ENCODE assay signal across 15 cellular contexts in the genomic region with DNA sequence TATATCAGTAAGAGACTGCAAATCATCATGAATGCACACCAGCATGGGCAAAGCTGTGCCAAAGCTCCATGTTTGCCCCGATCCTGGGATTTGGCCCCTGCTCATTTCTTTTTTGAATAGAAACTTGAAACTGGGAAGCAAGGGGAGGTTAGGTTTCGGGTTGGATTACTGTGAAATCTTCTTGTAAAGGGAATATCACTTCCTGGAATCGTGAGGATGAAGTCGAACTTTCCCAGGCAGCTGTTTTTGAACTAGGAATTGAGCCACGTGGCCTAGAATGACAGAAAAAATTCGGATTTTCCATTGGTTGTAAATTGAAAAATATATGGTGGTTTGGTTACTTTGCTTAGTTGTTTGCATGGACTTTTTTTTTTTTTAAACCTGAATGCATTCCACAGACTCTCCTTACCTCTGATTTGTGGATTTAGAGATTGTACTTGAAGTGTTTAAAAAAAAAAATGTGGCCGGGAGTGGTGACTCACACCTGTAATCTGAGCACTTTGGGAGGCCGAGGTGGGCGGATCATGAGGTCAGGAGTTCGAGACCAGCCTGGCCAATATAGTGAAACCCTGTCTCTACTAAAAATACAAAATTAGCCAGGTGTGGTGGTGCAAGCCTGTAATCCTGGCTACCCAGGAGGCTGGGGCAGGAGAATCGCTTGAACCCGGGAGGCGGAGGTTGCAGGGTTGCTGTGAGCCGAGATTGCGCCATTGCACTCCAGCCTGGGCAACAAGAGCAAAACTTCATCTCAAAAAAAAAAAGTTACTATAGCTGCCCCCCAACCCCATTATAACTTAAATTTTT. TPM values are rescaled to one million over a fixed set of nuclear protein-coding genes. Genes with fewer than 3 reads are reported as not detected.
DNase-seq lines count a peak whose midpoint lies in the region; ATAC-seq and TF ChIP-seq lines count a peak whose summit lies in the region.
"Had no signal": no experiment of that assay in that cellular context is flagged by ENCODE, and none has a peak within 500 bp of the region (broad histone marks: within the 10 kb centered on the region; RNA-seq: fewer than 3 reads in every experiment).

No MANE protein-coding gene starts in this region.

- peak; percentile 47 for DNase-seq in EL
- peak; percentile 31 for DNase-seq in endodermal cell
- DNase-seq in sciatic nerve (ENCODE audit: low spot score), result no peak
- no peak for DNase-seq in lower lobe of right lung
- no peak for DNase-seq in prostate gland (ENCODE audit: low spot score)
- DNase-seq in posterior cingulate gyrus, result no peak
- DNase-seq in retina, result no peak
- DNase-seq: activated naive CD4-positive, alpha-beta T cell treated with Interleukin-2 at 50 U/mL for 16 hours; CD4-positive, alpha-beta T cell; NCI-H2171; NK-92 treated with Interleukin-12 subunit alpha and Interleukin-12 subunit beta, amount 100 ng/mL, for 24 hours; occipital lobe; upper lobe of left lung had no signal

- no peaks in the 10 kb centered on the region for H3K27me3 Mint-ChIP-seq in endodermal cell (ENCODE audit: insufficient read depth)

- H3K4me1 ChIP-seq in KMS-11 (ENCODE audit: low read depth, poor library complexity, severe bottlenecking) (peaks cover 5% of the 10 kb centered on the region), endodermal cell (ENCODE audit: control insufficient read depth, insufficient read depth, low read length) (no peaks in the 10 kb centered on the region), lower lobe of right lung (peaks cover 23% of the 10 kb centered on the region), prostate gland (replicated peaks) (no peaks in the 10 kb centered on the region)

- TF ChIP-seq CTCF in KMS-11 (conservative IDR thresholded peaks at IDR 0.05; ENCODE audit: low read depth, low read length), result no peak
- no peak for TF ChIP-seq CTCF in endodermal cell (conservative IDR thresholded peaks at IDR 0.05)
- no peak for TF ChIP-seq CTCF in lower lobe of right lung (IDR thresholded peaks at IDR 0.05)
- TF ChIP-seq CTCF in prostate gland (IDR thresholded peaks at IDR 0.05), result no peak

- 0 out of 2 replicates have a peak overlapping the region, but pooled peaks have one; percentile 23 for H2AFZ ChIP-seq in KMS-11 (ENCODE audit: low read depth)

- H3K4me2 ChIP-seq in KMS-11, result no peak overlapping the region

- intact Hi-C loops in sciatic nerve (cut with DNase I) (loop anchor here (10.0 kb wide), 1 partner anchor 71 kb away; no protein-coding TSS in a partner anchor), lower lobe of right lung (cut with DNase I) (loop anchor here (10.0 kb wide), 1 partner anchor 61 kb away; a partner anchor contains a TSS), prostate gland (cut with DNase I) (loop anchor here (2.0 to 10.0 kb wide), 2 partner anchors 65 to 169 kb away; no protein-coding TSS in a partner anchor), posterior cingulate gyrus (cut with DNase I) (loop anchor here (1.0 kb wide), 1 partner anchor 65 kb away; no protein-coding TSS in a partner anchor)

- H3K27me3 ChIP-seq in KMS-11 (ENCODE audit: insufficient read depth, low read depth), result no peaks in the 10 kb centered on the region
- no peaks in the 10 kb centered on the region for H3K27me3 ChIP-seq in endodermal cell (ENCODE audit: control insufficient read depth, insufficient read depth, low read length, poor library complexity, severe bottlenecking)
- no peaks in the 10 kb centered on the region for H3K27me3 ChIP-seq in lower lobe of right lung (ENCODE audit: low read depth)
- H3K27me3 ChIP-seq in prostate gland (replicated peaks; ENCODE audit: insufficient read depth), result no peaks in the 10 kb centered on the region
- H3K27me3 ChIP-seq: upper lobe of left lung had no signal

- H3K9me3 Mint-ChIP-seq in endodermal cell, result no peaks in the 10 kb centered on the region
- H3K9me3 Mint-ChIP-seq: CD4-positive, alpha-beta T cell; effector memory CD8-positive, alpha-beta T cell had no signal

- H3K4me1 Mint-ChIP-seq in endodermal cell, result no peaks in the 10 kb centered on the region

- H3K79me2 ChIP-seq in KMS-11 (ENCODE audit: insufficient read depth, low read depth), result no peaks in the 10 kb centered on the region

- WGBS in endodermal cell (ENCODE audit: insufficient coverage in 1 of 2, insufficient read length in 1 of 2), 2 experiments, result 84% methylated on average over 11 to 15 of the region's 15 CpGs
- 64% methylated on average over 15 of the region's 15 CpGs for WGBS in prostate gland

- H3K9me3 ChIP-seq in endodermal cell (ENCODE audit: control insufficient read depth, low read length), result no peaks in the 10 kb centered on the region
- H3K9me3 ChIP-seq in lower lobe of right lung, result no peaks in the 10 kb centered on the region
- no peaks in the 10 kb centered on the region for H3K9me3 ChIP-seq in prostate gland
- H3K9me3 ChIP-seq: upper lobe of left lung had no signal

- ATAC-seq in sciatic nerve (peak; percentile 54), lower lobe of right lung (no peak)

- H3K27ac ChIP-seq in KMS-11 (no peak overlapping the region), endodermal cell (ENCODE audit: low read depth, low read length) (no peak overlapping the region), lower lobe of right lung (no peak overlapping the region), prostate gland (peak overlapping the region in 1 of 2 donors; percentile 35)

- H3K9ac ChIP-seq in KMS-11, result no peak overlapping the region
- no peak overlapping the region for H3K9ac ChIP-seq in endodermal cell (ENCODE audit: extremely low read depth, low read length, poor library complexity, severe bottlenecking)

- no peak overlapping the region for H3K27ac Mint-ChIP-seq in endodermal cell
- H3K27ac Mint-ChIP-seq: CD4-positive, alpha-beta T cell had no signal

- TF ChIP-seq POLR2A in prostate gland (IDR thresholded peaks at IDR 0.05), result no peak

- H4K20me1 ChIP-seq in KMS-11 (ENCODE audit: insufficient read depth), result no peaks in the 10 kb centered on the region

- H3K36me3 Mint-ChIP-seq in endodermal cell (ENCODE audit: low read depth), result peaks cover 3% of the 10 kb centered on the region

- no peaks in the 10 kb centered on the region for H3K36me3 ChIP-seq in KMS-11 (ENCODE audit: insufficient read depth)
- no peaks in the 10 kb centered on the region for H3K36me3 ChIP-seq in endodermal cell (ENCODE audit: control insufficient read depth, insufficient read depth, low read length)
- no peaks in the 10 kb centered on the region for H3K36me3 ChIP-seq in lower lobe of right lung
- no peaks in the 10 kb centered on the region for H3K36me3 ChIP-seq in prostate gland
- H3K36me3 ChIP-seq: upper lobe of left lung had no signal

- H3K4me3 Mint-ChIP-seq in endodermal cell, result no peak overlapping the region
- H3K4me3 Mint-ChIP-seq: CD4-positive, alpha-beta T cell had no signal

- H3K4me3 ChIP-seq in KMS-11 (IDR thresholded peaks at IDR 0.05; ENCODE audit: insufficient read depth, low read depth, low read length) (no peak overlapping the region), endodermal cell (ENCODE audit: low read length) (no peak overlapping the region), lower lobe of right lung (no peak overlapping the region), prostate gland (no peak overlapping the region)
- H3K4me3 ChIP-seq: upper lobe of left lung had no signal

RNA-seq across cellular contexts. Expression of a gene that starts 32.1 kb away (rescaled TPM):
- total RNA-seq in endodermal cell (1 to 10 TPM; 2.7 to 2.9 TPM), sciatic nerve (1.5 TPM), lower lobe of right lung (6.5 TPM), prostate gland (10 to 100 TPM; 25.7 to 31.8 TPM)
- 2.5 TPM for polyA plus RNA-seq in endodermal cell (2013, experiment 1 of 2)
- 2.2 TPM for polyA plus RNA-seq in endodermal cell (2013, experiment 2 of 2)

RNA-seq across cellular contexts. Expression of a gene that starts 59.7 kb away (rescaled TPM):
- total RNA-seq in endodermal cell, result 10 to 100 TPM in 1 of 2 donors, 1 to 10 TPM in 1; 9.3 to 13.1 TPM
- 11.6 TPM for polyA plus RNA-seq in endodermal cell (2013, experiment 1 of 2)
- polyA plus RNA-seq in endodermal cell (2013, experiment 2 of 2), result 11.6 TPM
- 23.5 TPM for total RNA-seq in sciatic nerve
- total RNA-seq in lower lobe of right lung, result 40.8 TPM
- total RNA-seq in prostate gland, result 10 to 100 TPM in 1 of 2 donors, 1 to 10 TPM in 1; 4.3 to 37.9 TPM

Comparison
In these comparisons a context has a peak if more than half of its experiments do, and no peak if none do; other contexts are left out.
1. DNase-seq: peak in EL (single experiment) and endodermal cell (single experiment); none in sciatic nerve (single experiment), lower lobe of right lung (single experiment), prostate gland (single experiment), posterior cingulate gyrus (0 of 10) and retina (single experiment).